In the genomic region with DNA sequence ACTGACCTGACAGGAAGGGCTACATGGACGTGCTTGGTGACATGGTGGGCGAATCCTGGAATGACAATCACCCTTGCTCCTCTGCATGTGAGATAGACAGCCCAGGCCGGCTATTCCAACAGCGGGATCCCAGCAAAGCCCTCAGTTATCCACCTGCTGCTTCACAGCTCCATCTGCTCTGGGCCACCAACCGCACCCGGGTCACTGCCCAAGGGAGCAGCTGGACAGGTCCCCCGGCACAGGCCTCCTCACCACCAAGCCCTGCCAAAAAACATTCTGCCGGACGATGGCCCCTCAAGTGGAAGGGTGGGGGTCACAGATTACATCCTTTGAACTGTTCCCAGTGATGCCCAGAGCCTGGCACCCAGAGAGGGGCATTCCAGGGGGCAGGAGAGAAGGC, we compare ENCODE assay signal across 22 cellular contexts. TPM values are rescaled to one million over a fixed set of nuclear protein-coding genes. Genes with fewer than 3 reads are reported as not detected.
A peak's percentile ranks its signal among the peaks of the same experiment; 100 is the strongest.
DNase-seq lines count a peak whose midpoint lies in the region; ATAC-seq, FAIRE-seq and TF ChIP-seq lines count a peak whose summit lies in the region.
"Had no signal": no experiment of that assay in that cellular context is flagged by ENCODE, and none has a peak within 500 bp of the region (broad histone marks: within the 10 kb centered on the region; RNA-seq: fewer than 3 reads in every experiment).

No MANE protein-coding gene starts in this region.

- H2AK5ac ChIP-seq in H1 (ENCODE audit: low read depth, low read length) (no peak overlapping the region), neuronal stem cell (ENCODE audit: low read depth, low read length) (no peak overlapping the region)

- no peak overlapping the region for H3K4ac ChIP-seq in H1 (replicated peaks; ENCODE audit: insufficient read length, low read depth, low read length)
- H3K4ac ChIP-seq in neuronal stem cell (ENCODE audit: low read length), result no peak overlapping the region

- no peak for TF ChIP-seq RAD21 in H1 (IDR thresholded peaks at IDR 0.05 in 1 of 2, conservative IDR thresholded peaks at IDR 0.05 in 1 of 2; ENCODE audit: low read depth in 2 of 2, low read length in 2 of 2)

- 0 out of 2 replicates have a peak overlapping the region, but pooled peaks have one; percentile 12 for H2BK12ac ChIP-seq in H1 (ENCODE audit: low read depth, low read length)
- no peak overlapping the region for H2BK12ac ChIP-seq in neuronal stem cell (ENCODE audit: low read length)

- peak overlapping the region in 8 of 11 experiments; percentile 6 to 71 (median 40); a peak in 5 of 22 replicates for H3K9ac ChIP-seq in BLaER1 treated with 17β-estradiol and CSF1 and Interleukin-3, amounts not matched to agents 10 nM and 100 nM
- H3K9ac ChIP-seq in H1 (replicated peaks in 1 of 4; ENCODE audit: extremely low read depth in 1 of 4, low read depth in 3 of 4, low read length in 3 of 4), result no peak overlapping the region
- H3K9ac ChIP-seq in neuronal stem cell (ENCODE audit: low read depth, low read length, poor library complexity), result no peak overlapping the region

- H3K9me3 ChIP-seq in BLaER1 treated with 17β-estradiol and CSF1 and Interleukin-3, amounts not matched to agents 10 nM and 100 nM (replicated peaks in 1 of 11), result no peaks in the 10 kb centered on the region
- H3K9me3 ChIP-seq in HEK293 (ENCODE audit: control insufficient read depth, insufficient read depth, low read depth, low read length) (no peaks in the 10 kb centered on the region), H1 (ENCODE audit: insufficient read depth in 2 of 2, low read depth in 1 of 2, low read length in 1 of 2) (no peaks in the 10 kb centered on the region), neuronal stem cell (replicated peaks in 1 of 2; ENCODE audit: control insufficient read depth in 2 of 2, insufficient read depth in 1 of 2, low read depth in 1 of 2, low read length in 2 of 2) (no peaks in the 10 kb centered on the region)
- H3K9me3 ChIP-seq: adrenal gland, heart left ventricle, left ventricle myocardium inferior, mucosa of descending colon, right atrium auricular region, suprapubic skin had no signal

- CTCF ChIA-PET in HEK293 (lab: Yijun Ruan, JAX) (no interaction called here), H1 (lab: Charles Lee; ENCODE audit: partially characterized antibody) (no interaction called here)

- DNase-seq in H1 (ENCODE audit: low read depth in 1 of 2, low spot score in 2 of 2), result no peak
- DNase-seq in neuronal stem cell (ENCODE audit: low spot score), result no peak
- no peak for DNase-seq in NCI-H1092 (lab: John Stamatoyannopoulos, UW)
- DNase-seq in NCI-H2029 (lab: John Stamatoyannopoulos, UW), result no peak
- DNase-seq: adrenal gland; Calu3; H9; heart left ventricle; left ventricle myocardium inferior; NCI-H1436; NCI-H524; stimulated activated CD4-positive, alpha-beta T cell treated with anti-CD3 and anti-CD28 coated beads, Interleukin-15, amount 100 ng/mL, for 24 hours had no signal

- no peak overlapping the region for H4K8ac ChIP-seq in H1 (ENCODE audit: extremely low read depth, insufficient read depth, low read length)
- no peak overlapping the region for H4K8ac ChIP-seq in neuronal stem cell (ENCODE audit: low read depth, low read length)

- H4K91ac ChIP-seq in H1 (replicated peaks; ENCODE audit: insufficient read length, low read length) (no peak overlapping the region), neuronal stem cell (ENCODE audit: low read depth, low read length, poor library complexity) (no peak overlapping the region)

- H3K36me3 ChIP-seq in BLaER1 treated with 17β-estradiol and CSF1 and Interleukin-3, amounts not matched to agents 10 nM and 100 nM, result peaks cover 55 to 81% (median 68%) of the 10 kb centered on the region in 11 experiments
- H3K36me3 ChIP-seq in HEK293 (ENCODE audit: control insufficient read depth in 2 of 2, insufficient read depth in 1 of 2, low read length in 2 of 2) (peaks cover 0 to 7% of the 10 kb centered on the region in 2 experiments; a peak in 1 of 3 replicates), H1 (ENCODE audit: control insufficient read depth in 2 of 4, insufficient read depth in 4 of 4, low read length in 3 of 4) (no peaks in the 10 kb centered on the region), neuronal stem cell (replicated peaks in 1 of 2; ENCODE audit: control insufficient read depth in 2 of 2, insufficient read depth in 2 of 2, low read length in 2 of 2) (no peaks in the 10 kb centered on the region)
- H3K36me3 ChIP-seq: adrenal gland, right atrium auricular region, suprapubic skin had no signal

- no peak overlapping the region for H3K18ac ChIP-seq in H1 (ENCODE audit: extremely low read depth, low read length)
- no peak overlapping the region for H3K18ac ChIP-seq in neuronal stem cell (ENCODE audit: low read length)

- H4K5ac ChIP-seq in H1 (ENCODE audit: insufficient read length, low read depth, low read length), result no peak overlapping the region

- H3K79me2 ChIP-seq in H1 (ENCODE audit: control insufficient read depth in 1 of 2, insufficient read depth in 2 of 2, low read length in 2 of 2), result no peaks in the 10 kb centered on the region

- H3K79me1 ChIP-seq in H1 (ENCODE audit: low read depth, low read length) (no peaks in the 10 kb centered on the region; the same call in 1 of the 2 replicates), neuronal stem cell (ENCODE audit: low read depth, low read length) (no peaks in the 10 kb centered on the region)

- no peak overlapping the region for H3K4me3 ChIP-seq in BLaER1 treated with 17β-estradiol and CSF1 and Interleukin-3, amounts not matched to agents 10 nM and 100 nM
- H3K4me3 ChIP-seq in HEK293 (ENCODE audit: low read depth, low read length) (no peak overlapping the region), H1 (ENCODE audit: extremely low read depth in 1 of 4, insufficient read depth in 2 of 4, low read depth in 3 of 4, low read length in 4 of 4) (no peak overlapping the region), neuronal stem cell (ENCODE audit: low read length in 2 of 2) (no peak overlapping the region)
- H3K4me3 ChIP-seq: adrenal gland, heart left ventricle, left ventricle myocardium inferior, mucosa of descending colon, right atrium auricular region, suprapubic skin had no signal

- H3K27ac ChIP-seq in BLaER1 treated with 17β-estradiol and CSF1 and Interleukin-3, amounts not matched to agents 10 nM and 100 nM, result peak overlapping the region; percentile 5 to 91 (median 77); a peak in 16 of 22 replicates
- H3K27ac ChIP-seq in HEK293 (ENCODE audit: extremely low read depth, low read depth, low read length) (no peak overlapping the region), H1 (ENCODE audit: low read depth, low read length) (no peak overlapping the region), neuronal stem cell (replicated peaks; ENCODE audit: low read length) (no peak overlapping the region)
- H3K27ac ChIP-seq: adrenal gland, heart left ventricle, left ventricle myocardium inferior, right atrium auricular region, RWPE1, suprapubic skin had no signal

- no peak for ATAC-seq in HG02970 (IDR thresholded peaks at IDR 0.05; ENCODE audit: low FRiP score, unreplicated experiment)
- ATAC-seq: heart left ventricle had no signal

- H3K56ac ChIP-seq in H1 (replicated peaks; ENCODE audit: insufficient read length, low read depth, low read length), result no peak overlapping the region

- H3K23me2 ChIP-seq in H1 (ENCODE audit: low read depth, low read length), result no peaks in the 10 kb centered on the region

- FAIRE-seq in H1 (lab: Jason Lieb, UNC), result no peak

- POLR2A ChIA-PET in HEK293 (lab: Yijun Ruan, JAX), result no interaction called here
- POLR2A ChIA-PET in H1 (lab: Charles Lee; ENCODE audit: partially characterized antibody), result no interaction called here

- no peak for TF ChIP-seq POLR2A in H1 (IDR thresholded peaks at IDR 0.05; ENCODE audit: control extremely low read depth in 1 of 2, low read depth in 2 of 2, low read length in 2 of 2)

- peak overlapping the region in 10 of 11 experiments; percentile 24 to 93 (median 78); a peak in 15 of 22 replicates for H3K4me2 ChIP-seq in BLaER1 treated with 17β-estradiol and CSF1 and Interleukin-3, amounts not matched to agents 10 nM and 100 nM
- H3K4me2 ChIP-seq in H1 (ENCODE audit: insufficient read depth in 1 of 2, low read depth in 2 of 2, low read length in 2 of 2) (no peak overlapping the region), neuronal stem cell (ENCODE audit: insufficient read depth, low read length, poor library complexity, severe bottlenecking) (no peak overlapping the region)

- no peak overlapping the region for H3K23ac ChIP-seq in H1 (ENCODE audit: insufficient read length)
- H3K23ac ChIP-seq in neuronal stem cell (ENCODE audit: low read depth, low read length, poor library complexity), result peak overlapping the region; percentile 3

- 87% methylated on average over 9 of the region's 9 CpGs; no CpG with 5 or more reads in 1 of the 2 experiments for WGBS in H1 (ENCODE audit: extremely low coverage in 1 of 2, insufficient coverage in 1 of 2, insufficient read length in 1 of 2, insufficient replicate concordance in 2 of 2, low coverage in 1 of 2, low lambda C conversion rate in 2 of 2, missing lambda C conversion rate in 1 of 2), 2 experiments
- no CpG with 5 or more reads among the region's 9 CpGs for WGBS in neuronal stem cell (ENCODE audit: extremely low coverage in 2 of 2, insufficient read length in 2 of 2, insufficient replicate concordance in 1 of 2), 2 donors

- no peak for TF ChIP-seq EP300 in H1 (IDR thresholded peaks at IDR 0.05; ENCODE audit: borderline replicate concordance in 1 of 2, low read depth in 2 of 2, low read length in 2 of 2)

- no peaks in the 10 kb centered on the region for H3K27me3 ChIP-seq in BLaER1 treated with 17β-estradiol and CSF1 and Interleukin-3, amounts not matched to agents 10 nM and 100 nM
- H3K27me3 ChIP-seq in H1 (replicated peaks in 1 of 4; ENCODE audit: control insufficient read depth in 3 of 4, extremely low read depth in 1 of 4, insufficient read depth in 3 of 4, low read length in 3 of 4) (no peaks in the 10 kb centered on the region), neuronal stem cell (ENCODE audit: control insufficient read depth in 3 of 3, insufficient read depth in 3 of 3, low read depth in 1 of 3, low read length in 3 of 3) (no peaks in the 10 kb centered on the region)
- H3K27me3 ChIP-seq: adrenal gland, heart left ventricle, right atrium auricular region, suprapubic skin had no signal

- H2BK5ac ChIP-seq in H1 (ENCODE audit: low read depth, low read length) (no peak overlapping the region), neuronal stem cell (ENCODE audit: low read length) (no peak overlapping the region)

- TF ChIP-seq CTCF in HEK293 (tag by site-specific recombination; IDR thresholded peaks at IDR 0.05) (no peak), H1 (IDR thresholded peaks at IDR 0.05; ENCODE audit: control extremely low read depth in 1 of 3, insufficient read depth in 1 of 3, low read depth in 1 of 3, low read length in 3 of 3) (no peak)

- H3K14ac ChIP-seq in H1 (ENCODE audit: insufficient read length) (no peak overlapping the region), neuronal stem cell (ENCODE audit: low read length) (no peak overlapping the region)

- H2BK120ac ChIP-seq in H1 (replicated peaks; ENCODE audit: low read depth, low read length) (no peak overlapping the region), neuronal stem cell (ENCODE audit: low read depth, low read length) (no peak overlapping the region)

- peaks cover 44 to 85% (median 60%) of the 10 kb centered on the region in 11 experiments for H4K20me1 ChIP-seq in BLaER1 treated with 17β-estradiol and CSF1 and Interleukin-3, amounts not matched to agents 10 nM and 100 nM
- H4K20me1 ChIP-seq in H1 (replicated peaks in 1 of 2; ENCODE audit: control insufficient read depth in 1 of 2, insufficient read depth in 2 of 2, low read length in 2 of 2), result peaks cover 2 to 3% of the 10 kb centered on the region in 2 experiments

- no peak overlapping the region for H2AFZ ChIP-seq in H1 (ENCODE audit: low read length)
- no peak overlapping the region for H2AFZ ChIP-seq in neuronal stem cell (ENCODE audit: low read length)

- H3K4me1 ChIP-seq in BLaER1 treated with 17β-estradiol and CSF1 and Interleukin-3, amounts not matched to agents 10 nM and 100 nM, result peaks cover 83 to 100% (median 99%) of the 10 kb centered on the region in 10 experiments
- H3K4me1 ChIP-seq in HEK293 (ENCODE audit: control insufficient read depth, insufficient read depth, low read length), result no peaks in the 10 kb centered on the region
- peaks cover 0 to 8% (median 3%) of the 10 kb centered on the region in 4 experiments; a peak in 5 of 7 replicates for H3K4me1 ChIP-seq in H1 (replicated peaks in 1 of 4; ENCODE audit: control insufficient read depth in 3 of 4, insufficient read depth in 4 of 4, low read length in 3 of 4)
- peaks cover 0 to 7% of the 10 kb centered on the region in 2 donors for H3K4me1 ChIP-seq in neuronal stem cell (ENCODE audit: control insufficient read depth in 2 of 2, insufficient read depth in 1 of 2, low read depth in 1 of 2, low read length in 2 of 2)

- no peak overlapping the region for H2BK15ac ChIP-seq in H1 (ENCODE audit: low read length)
- no peak overlapping the region for H2BK15ac ChIP-seq in neuronal stem cell (ENCODE audit: low read length)

- no peak overlapping the region for H2BK20ac ChIP-seq in H1 (ENCODE audit: low read length)

RNA-seq across cellular contexts. Expression of a gene that starts 39.6 kb away (rescaled TPM):
- 20.8 and 21.4 TPM in 2 replicates for total RNA-seq in H1 (2021; fragmentation: NEBNext Ultra II Directional; extraction: Animal tissue kit (Norgen Biotek cat#: 25700))
- polyA plus RNA-seq in H1 (2011; rRNA removed), result 10.5 and 11.2 TPM in 2 replicates
- polyA plus RNA-seq in H1 (2011; cell fraction: cytosol; rRNA removed), result 9.1 TPM
- 23.7 TPM for polyA plus RNA-seq in H1 (2011; cell fraction: nucleus; rRNA removed)
- 13.1 to 18.3 TPM (median 14.2 TPM) in 4 replicates for polyA plus RNA-seq in H1 (2012, experiment 1 of 2)
- 10.4 TPM for polyA plus RNA-seq in H1 (2012, experiment 2 of 2)
- polyA plus RNA-seq in H1 (2013, experiment 1 of 2), result 10.8 TPM
- polyA plus RNA-seq in H1 (2013, experiment 2 of 2), result 9.6 TPM
- 10.5 and 10.7 TPM in 2 replicates for polyA minus RNA-seq in H1 (2011; rRNA and poly(A)+ RNA removed)
- polyA minus RNA-seq in H1 (2011; cell fraction: cytosol; rRNA and poly(A)+ RNA removed), result 16.5 TPM
- 21.9 TPM for polyA minus RNA-seq in H1 (2011; cell fraction: nucleus; rRNA and poly(A)+ RNA removed)
- polyA plus RNA-seq in neuronal stem cell (2013, experiment 1 of 2), result 4.8 TPM
- 4.6 TPM for polyA plus RNA-seq in neuronal stem cell (2013, experiment 2 of 2)

RNA-seq across cellular contexts. Expression of a gene that starts 45.6 kb away (rescaled TPM):
- not detected in 2 replicates for total RNA-seq in H1 (2021; fragmentation: NEBNext Ultra II Directional; extraction: Animal tissue kit (Norgen Biotek cat#: 25700))
- polyA plus RNA-seq in H1 (2011; rRNA removed), result not detected in 2 replicates
- not detected for polyA plus RNA-seq in H1 (2011; cell fraction: cytosol; rRNA removed)
- not detected for polyA plus RNA-seq in H1 (2011; cell fraction: nucleus; rRNA removed)
- not detected in 4 replicates for polyA plus RNA-seq in H1 (2012, experiment 1 of 2)
- not detected for polyA plus RNA-seq in H1 (2012, experiment 2 of 2)
- polyA plus RNA-seq in H1 (2013, experiment 1 of 2), result not detected
- not detected for polyA plus RNA-seq in H1 (2013, experiment 2 of 2)
- not detected in 2 replicates for polyA minus RNA-seq in H1 (2011; rRNA and poly(A)+ RNA removed)
- polyA minus RNA-seq in H1 (2011; cell fraction: cytosol; rRNA and poly(A)+ RNA removed), result not detected
- polyA minus RNA-seq in H1 (2011; cell fraction: nucleus; rRNA and poly(A)+ RNA removed), result not detected
- 0.15 TPM for polyA plus RNA-seq in neuronal stem cell (2013, experiment 1 of 2)
- polyA plus RNA-seq in neuronal stem cell (2013, experiment 2 of 2), result 0.47 TPM
- total RNA-seq: adrenal gland, Calu3, Daoy, endothelial cell of umbilical vein, H9, heart left ventricle, left ventricle myocardium inferior, mucosa of descending colon, osteocyte, right atrium auricular region, suprapubic skin had no signal
- polyA plus RNA-seq: adrenal gland, endothelial cell of umbilical vein, heart left ventricle had no signal

Comparison
In these comparisons a context has a peak if more than half of its experiments do, and no peak if none do; other contexts are left out.
1. H3K27ac ChIP-seq: peak in BLaER1 treated with 17β-estradiol and CSF1 and Interleukin-3, amounts not matched to agents 10 nM and 100 nM (11 of 11); none in HEK293 (single experiment), H1 (single experiment) and neuronal stem cell (single experiment).
2. H3K4me2 ChIP-seq: peak in BLaER1 treated with 17β-estradiol and CSF1 and Interleukin-3, amounts not matched to agents 10 nM and 100 nM (10 of 11); none in H1 (0 of 2) and neuronal stem cell (single experiment).
3. H3K9ac ChIP-seq: peak in BLaER1 treated with 17β-estradiol and CSF1 and Interleukin-3, amounts not matched to agents 10 nM and 100 nM (8 of 11); none in H1 (0 of 4) and neuronal stem cell (single experiment).